Comparison of ENCODE assay signal across 2 cellular contexts in the genomic region with DNA sequence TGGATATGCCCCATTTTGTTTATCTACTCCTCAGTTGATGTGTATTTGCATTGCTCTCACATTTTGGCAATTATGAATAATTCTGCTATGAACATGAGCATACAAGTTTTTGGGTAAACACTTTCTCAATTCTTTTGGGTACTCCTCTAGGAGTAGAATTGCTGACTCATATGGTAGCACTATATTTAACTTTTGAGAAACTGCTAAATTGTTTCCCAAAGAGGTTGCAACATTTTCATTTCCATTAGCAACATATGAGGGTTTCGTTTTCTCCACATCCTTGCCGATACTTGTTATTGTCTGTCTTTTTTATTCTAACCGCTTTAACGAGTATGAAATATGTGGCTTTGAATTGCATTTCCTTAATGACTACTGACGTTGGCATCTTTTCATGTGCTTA.
TF ChIP-seq lines count a peak whose summit lies in the region.

No MANE protein-coding gene starts in this region.

TF ChIP-seq in A549, 52 proteins besides CTCF, POLR2A, EP300 and RAD21:
- TF ChIP-seq MAFK (IDR thresholded peaks at IDR 0.05; ENCODE audit: partially characterized antibody) (peak; percentile 54), TFCP2L1 (CRISPR knock-in tag; IDR thresholded peaks at IDR 0.05) (no peak), ZFP36 (IDR thresholded peaks at IDR 0.05; ENCODE audit: borderline replicate concordance, partially characterized antibody) (no peak)
- TF ChIP-seq, protein P1, sequence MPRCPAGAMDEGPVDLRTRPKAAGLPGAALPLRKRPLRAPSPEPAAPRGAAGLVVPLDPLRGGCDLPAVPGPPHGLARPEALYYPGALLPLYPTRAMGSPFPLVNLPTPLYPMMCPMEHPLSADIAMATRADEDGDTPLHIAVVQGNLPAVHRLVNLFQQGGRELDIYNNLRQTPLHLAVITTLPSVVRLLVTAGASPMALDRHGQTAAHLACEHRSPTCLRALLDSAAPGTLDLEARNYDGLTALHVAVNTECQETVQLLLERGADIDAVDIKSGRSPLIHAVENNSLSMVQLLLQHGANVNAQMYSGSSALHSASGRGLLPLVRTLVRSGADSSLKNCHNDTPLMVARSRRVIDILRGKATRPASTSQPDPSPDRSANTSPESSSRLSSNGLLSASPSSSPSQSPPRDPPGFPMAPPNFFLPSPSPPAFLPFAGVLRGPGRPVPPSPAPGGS (IDR thresholded peaks at IDR 0.05) = no peak

TF ChIP-seq in IMR-90, 13 proteins besides CTCF, POLR2A, EP300 and RAD21:
- TF ChIP-seq MAFK (IDR thresholded peaks at IDR 0.05; ENCODE audit: low read depth, low read length) (peak; percentile 73), CHD1 (IDR thresholded peaks at IDR 0.05; ENCODE audit: low read depth, low read length) (no peak), MAZ (IDR thresholded peaks at IDR 0.05; ENCODE audit: borderline replicate concordance, low read depth, low read length) (no peak), CEBPB (IDR thresholded peaks at IDR 0.05; ENCODE audit: low read depth, low read length) (0 out of 2 replicates have a peak, but pooled peaks have one; percentile 20), FOS (IDR thresholded peaks at IDR 0.05; ENCODE audit: low read depth, low read length) (no peak), MXI1 (IDR thresholded peaks at IDR 0.05; ENCODE audit: borderline replicate concordance, low read depth, low read length) (no peak), NFE2L2 (IDR thresholded peaks at IDR 0.05; ENCODE audit: low read depth, low read length) (peak; percentile 59), SMC3 (IDR thresholded peaks at IDR 0.05; ENCODE audit: low read depth, low read length) (no peak), RFX5 (IDR thresholded peaks at IDR 0.05; ENCODE audit: low read depth, low read length) (no peak), RCOR1 (IDR thresholded peaks at IDR 0.05; ENCODE audit: insufficient replicate concordance, low read length) (no peak), BHLHE40 (IDR thresholded peaks at IDR 0.05; ENCODE audit: low read depth, low read length) (no peak)
- TF ChIP-seq, protein P2, sequence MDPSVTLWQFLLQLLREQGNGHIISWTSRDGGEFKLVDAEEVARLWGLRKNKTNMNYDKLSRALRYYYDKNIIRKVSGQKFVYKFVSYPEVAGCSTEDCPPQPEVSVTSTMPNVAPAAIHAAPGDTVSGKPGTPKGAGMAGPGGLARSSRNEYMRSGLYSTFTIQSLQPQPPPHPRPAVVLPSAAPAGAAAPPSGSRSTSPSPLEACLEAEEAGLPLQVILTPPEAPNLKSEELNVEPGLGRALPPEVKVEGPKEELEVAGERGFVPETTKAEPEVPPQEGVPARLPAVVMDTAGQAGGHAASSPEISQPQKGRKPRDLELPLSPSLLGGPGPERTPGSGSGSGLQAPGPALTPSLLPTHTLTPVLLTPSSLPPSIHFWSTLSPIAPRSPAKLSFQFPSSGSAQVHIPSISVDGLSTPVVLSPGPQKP (IDR thresholded peaks at IDR 0.05; ENCODE audit: borderline replicate concordance, low read depth, low read length) = no peak
- TF ChIP-seq, protein P3, sequence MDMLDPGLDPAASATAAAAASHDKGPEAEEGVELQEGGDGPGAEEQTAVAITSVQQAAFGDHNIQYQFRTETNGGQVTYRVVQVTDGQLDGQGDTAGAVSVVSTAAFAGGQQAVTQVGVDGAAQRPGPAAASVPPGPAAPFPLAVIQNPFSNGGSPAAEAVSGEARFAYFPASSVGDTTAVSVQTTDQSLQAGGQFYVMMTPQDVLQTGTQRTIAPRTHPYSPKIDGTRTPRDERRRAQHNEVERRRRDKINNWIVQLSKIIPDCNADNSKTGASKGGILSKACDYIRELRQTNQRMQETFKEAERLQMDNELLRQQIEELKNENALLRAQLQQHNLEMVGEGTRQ (IDR thresholded peaks at IDR 0.05; ENCODE audit: low read depth, low read length) = no peak
